In genomic region chr1:197919523-197920301, GRCh38 we compare ENCODE assay signal across 1 cellular context.
TF ChIP-seq lines count a peak whose summit lies in the region.

No MANE protein-coding gene starts in this region.

TF ChIP-seq in GM23338, 12 proteins besides CTCF, POLR2A, EP300 and RAD21 (continued from another document):
- no peak for TF ChIP-seq REST (IDR thresholded peaks at IDR 0.05; ENCODE audit: unreplicated experiment)
